In genomic region chr10:44902838-44903545, GRCh38 we compare ENCODE assay signal across 18 cellular contexts. TPM values are rescaled to one million over a fixed set of nuclear protein-coding genes. Genes with fewer than 3 reads are reported as not detected.
DNase-seq lines count a peak whose midpoint lies in the region; ATAC-seq, FAIRE-seq and TF ChIP-seq lines count a peak whose summit lies in the region.
"Had no signal": no experiment of that assay in that cellular context is flagged by ENCODE, and none has a peak within 500 bp of the region (broad histone marks: within the 10 kb centered on the region; RNA-seq: fewer than 3 reads in every experiment).

No MANE protein-coding gene starts in this region.

- H3K27ac ChIP-seq in K562 (ENCODE audit: extremely low read depth, low read depth, low read length) = no peak overlapping the region
- H3K27ac ChIP-seq: prostate gland had no signal

- TF ChIP-seq CTCF in K562 (IDR thresholded peaks at IDR 0.05 in 2 of 3, conservative IDR thresholded peaks at IDR 0.05 in 1 of 3; ENCODE audit: insufficient read depth in 2 of 3, low read depth in 1 of 3, low read length in 3 of 3) (no peak), neural crest cell (conservative IDR thresholded peaks at IDR 0.05) (no peak)

- no TSS peak for BruUV-seq in K562 (replicated peaks; lab: Mats Ljungman, UMichigan)

- H2AFZ ChIP-seq in K562 (ENCODE audit: low read depth, low read length) = no peak overlapping the region

- ATAC-seq in K562 (no peak), GM21528 (IDR thresholded peaks at IDR 0.05; ENCODE audit: low FRiP score, unreplicated experiment) (no peak)
- no peak for ATAC-seq in stimulated activated memory B cell treated with anti-CD40 and anti-IgM and Interleukin-4, amounts not matched to agents 10 μg/mL and 1 μg/mL and 100 μg/mL, for 72 hours

- peak overlapping the region; percentile 59 for H3K4me3 Mint-ChIP-seq in neural crest cell
- no peak overlapping the region for H3K4me3 Mint-ChIP-seq in stimulated activated memory B cell treated with anti-CD40 and anti-IgM and Interleukin-4, amounts not matched to agents 10 μg/mL and 1 μg/mL and 100 μg/mL, for 72 hours
- H3K4me3 Mint-ChIP-seq: activated CD4-positive, alpha-beta memory T cell treated with anti-CD3 and anti-CD28 coated beads for 36 hours; activated naive CD4-positive, alpha-beta T cell treated with anti-CD3 and anti-CD28 coated beads, Interleukin-2, amount 10 ng/mL, durations not matched to agents 7 days and 5 days had no signal

- POLR2A ChIA-PET in K562 (lab: Yijun Ruan, JAX) = interaction anchor here (1.7 kb wide), 1 partner anchor 22 kb away, joined by 4 read pairs; no protein-coding TSS in a partner anchor

- in situ Hi-C loops in K562 (cut with MboI) = no loop called here

- peaks cover 53% of the 10 kb centered on the region for H3K4me1 Mint-ChIP-seq in neural crest cell
- no peaks in the 10 kb centered on the region for H3K4me1 Mint-ChIP-seq in stimulated activated memory B cell treated with anti-CD40 and anti-IgM and Interleukin-4, amounts not matched to agents 10 μg/mL and 1 μg/mL and 100 μg/mL, for 72 hours
- H3K4me1 Mint-ChIP-seq: activated naive CD4-positive, alpha-beta T cell treated with anti-CD3 and anti-CD28 coated beads, Interleukin-2, amount 10 ng/mL, durations not matched to agents 7 days and 5 days had no signal

- no peak overlapping the region for H3K4me2 ChIP-seq in K562 (ENCODE audit: insufficient read depth, low read length)

- no peaks in the 10 kb centered on the region for H3K36me3 Mint-ChIP-seq in neural crest cell (ENCODE audit: low read depth)
- H3K36me3 Mint-ChIP-seq in stimulated activated memory B cell treated with anti-CD40 and anti-IgM and Interleukin-4, amounts not matched to agents 10 μg/mL and 1 μg/mL and 100 μg/mL, for 72 hours = no peaks in the 10 kb centered on the region
- H3K36me3 Mint-ChIP-seq: activated CD4-positive, alpha-beta memory T cell treated with anti-CD3 and anti-CD28 coated beads for 36 hours; activated naive CD4-positive, alpha-beta T cell treated with anti-CD3 and anti-CD28 coated beads, Interleukin-2, amount 10 ng/mL, durations not matched to agents 7 days and 5 days had no signal

- WGBS in K562 (ENCODE audit: insufficient coverage, low coverage, missing lambda C conversion rate) = 1% methylated on average over 9 of the region's 9 CpGs

- no peaks in the 10 kb centered on the region for H3K27me3 Mint-ChIP-seq in neural crest cell (ENCODE audit: low read depth)
- H3K27me3 Mint-ChIP-seq in stimulated activated memory B cell treated with anti-CD40 and anti-IgM and Interleukin-4, amounts not matched to agents 10 μg/mL and 1 μg/mL and 100 μg/mL, for 72 hours = peaks cover 4% of the 10 kb centered on the region

- no peaks in the 10 kb centered on the region for H3K4me1 ChIP-seq in K562 (replicated peaks in 1 of 2; ENCODE audit: control insufficient read depth in 2 of 2, insufficient read depth in 2 of 2, low read length in 2 of 2)
- H3K4me1 ChIP-seq: prostate gland had no signal

- no peaks in the 10 kb centered on the region for H4K20me1 ChIP-seq in K562 (replicated peaks; ENCODE audit: control insufficient read depth, insufficient read depth, low read length)

- CTCF ChIA-PET in K562 (lab: Yijun Ruan, JAX; ENCODE audit: low intra/inter-chr PET ratio) = no interaction called here

- DNase-seq in COLO829 (ENCODE audit: low spot score) (peak; percentile 67), M059J (ENCODE audit: low read depth) (peak; percentile 78), K562 (ENCODE audit: extremely low read depth in 1 of 4, low spot score in 3 of 4) (no peak), neural crest cell (ENCODE audit: low read depth, low spot score) (peak; percentile 38)
- no peak for DNase-seq in activated naive CD4-positive, alpha-beta T cell treated with anti-CD3 and anti-CD28 coated beads, Interleukin-2, amount 50 U/mL, for 16 hours
- DNase-seq in activated CD4-positive, CD25-positive, alpha-beta regulatory T cell (lab: John Stamatoyannopoulos, UW) = no peak
- DNase-seq: activated CD4-positive, alpha-beta memory T cell treated with anti-CD3 and anti-CD28 coated beads for 36 hours; activated naive CD4-positive, alpha-beta T cell treated with anti-CD3 and anti-CD28 coated beads, Interleukin-2, amount 10 ng/mL, durations not matched to agents 7 days and 5 days; activated T-cell treated with anti-CD3 and anti-CD28 coated beads, Interleukin-2, amount 50 U/mL, for 1 hour; erythroblast; NCI-H2081 had no signal

- H3K27ac Mint-ChIP-seq in neural crest cell (ENCODE audit: unreplicated experiment) = peak overlapping the region; percentile 96
- H3K27ac Mint-ChIP-seq in stimulated activated memory B cell treated with anti-CD40 and anti-IgM and Interleukin-4, amounts not matched to agents 10 μg/mL and 1 μg/mL and 100 μg/mL, for 72 hours = no peak overlapping the region
- H3K27ac Mint-ChIP-seq: activated CD4-positive, alpha-beta memory T cell treated with anti-CD3 and anti-CD28 coated beads for 36 hours; activated naive CD4-positive, alpha-beta T cell treated with anti-CD3 and anti-CD28 coated beads, Interleukin-2, amount 10 ng/mL, durations not matched to agents 7 days and 5 days had no signal

- H3K4me3 ChIP-seq in K562 = no peak overlapping the region
- H3K4me3 ChIP-seq: prostate gland had no signal

- H3K9me3 ChIP-seq in K562 (replicated peaks; ENCODE audit: control insufficient read depth, insufficient read depth, low read depth, low read length) = no peaks in the 10 kb centered on the region
- H3K9me3 ChIP-seq: prostate gland had no signal

- no peak for FAIRE-seq in K562 (lab: Jason Lieb, UNC)
- FAIRE-seq: GM18507, RCC 7860 had no signal

- no peaks in the 10 kb centered on the region for H3K79me2 ChIP-seq in K562 (ENCODE audit: control insufficient read depth, insufficient read depth, low read length)

- H3K9me1 ChIP-seq in K562 (ENCODE audit: control insufficient read depth, insufficient read depth, low read length) = no peaks in the 10 kb centered on the region

- H3K9me3 Mint-ChIP-seq in neural crest cell = no peaks in the 10 kb centered on the region
- H3K9me3 Mint-ChIP-seq in stimulated activated memory B cell treated with anti-CD40 and anti-IgM and Interleukin-4, amounts not matched to agents 10 μg/mL and 1 μg/mL and 100 μg/mL, for 72 hours = no peaks in the 10 kb centered on the region
- H3K9me3 Mint-ChIP-seq: activated CD4-positive, alpha-beta memory T cell treated with anti-CD3 and anti-CD28 coated beads for 36 hours; activated naive CD4-positive, alpha-beta T cell treated with anti-CD3 and anti-CD28 coated beads, Interleukin-2, amount 10 ng/mL, durations not matched to agents 7 days and 5 days had no signal

- no peak for TF ChIP-seq RAD21 in K562 (CRISPR knock-in tag; conservative IDR thresholded peaks at IDR 0.05 in 1 of 2, IDR thresholded peaks at IDR 0.05 in 1 of 2)

- peaks cover 10 to 49% of the 10 kb centered on the region in 2 experiments; a peak in 4 of 5 replicates for H3K27me3 ChIP-seq in K562 (ENCODE audit: control insufficient read depth in 2 of 2, insufficient read depth in 2 of 2, low read length in 2 of 2)

- TF ChIP-seq POLR2A in K562 (conservative IDR thresholded peaks at IDR 0.05) = no peak

- H3K36me3 ChIP-seq in K562 (ENCODE audit: control insufficient read depth, insufficient read depth, low read length) = no peaks in the 10 kb centered on the region
- H3K36me3 ChIP-seq: prostate gland had no signal

- TF ChIP-seq EP300 in K562 (IDR thresholded peaks at IDR 0.05; ENCODE audit: low read length) = no peak

- H3K9ac ChIP-seq in K562 (ENCODE audit: insufficient read depth in 1 of 2, low read depth in 2 of 2, low read length in 2 of 2) = no peak overlapping the region

- intact Hi-C loops in K562 (cut with micrococcal nuclease) = no loop called here

RNA-seq across cellular contexts. Expression of gene TMEM72, which starts 8.1 kb away (rescaled TPM):
- 2.2 TPM in 1 of 2 replicates, not detected in the other for total RNA-seq in M059J (2014; rRNA removed; shearing (Covaris generic))
- total RNA-seq in K562 (2011; cell fraction: chromatin; rRNA removed; ENCODE audit: low replicate concordance) = not detected in 2 replicates
- not detected in 2 replicates for total RNA-seq in K562 (2011; cell fraction: nucleolus; rRNA removed)
- not detected in 2 replicates for total RNA-seq in K562 (2011; cell fraction: nucleoplasm; rRNA removed)
- not detected in 2 replicates for total RNA-seq in K562 (2014; rRNA removed)
- not detected in 2 replicates for total RNA-seq in K562 (2014; rRNA removed; fragmentation: Illumina TruSeq; extraction: Trizol)
- not detected in 2 replicates for total RNA-seq in K562 (2015; rRNA removed; fragmentation: Illumina TruSeq; extraction: Trizol)
- not detected in 2 replicates for total RNA-seq in K562 (2021)
- not detected in 2 replicates for polyA plus RNA-seq in K562 (2011; rRNA removed)
- not detected in 2 replicates for polyA plus RNA-seq in K562 (2011; cell fraction: cytosol; rRNA removed)
- polyA plus RNA-seq in K562 (2011; cell fraction: nucleus; rRNA removed) = not detected in 2 replicates
- polyA plus RNA-seq in K562 (2012) = not detected in 2 replicates
- not detected in 2 replicates for polyA plus RNA-seq in K562 (2014; fragmentation: Illumina TruSeq; extraction: Trizol)
- polyA plus RNA-seq in K562 (2014; fragmentation: Nextera tagmentation; extraction: Ambion mirVana) = not detected
- not detected in 2 replicates for polyA plus RNA-seq in K562 (2014; rRNA removed)
- not detected in 2 replicates for polyA minus RNA-seq in K562 (2011; rRNA and poly(A)+ RNA removed)
- not detected in 2 replicates for polyA minus RNA-seq in K562 (2011; cell fraction: cytosol; rRNA and poly(A)+ RNA removed)
- not detected in 2 replicates for polyA minus RNA-seq in K562 (2011; cell fraction: nucleus; rRNA and poly(A)+ RNA removed)
- total RNA-seq in neural crest cell = not detected in 2 replicates
- total RNA-seq: activated CD4-positive, alpha-beta memory T cell treated with anti-CD3 and anti-CD28 coated beads for 36 hours; MCF 10A had no signal
- polyA plus RNA-seq: BJ had no signal

RNA-seq across cellular contexts. Expression of gene RASSF4, which starts 56.6 kb away (rescaled TPM):
- total RNA-seq in M059J (2014; rRNA removed; shearing (Covaris generic)) = 8.4 and 13.4 TPM in 2 replicates
- total RNA-seq in K562 (2011; cell fraction: chromatin; rRNA removed; ENCODE audit: low replicate concordance) = 0.21 and 0.58 TPM in 2 replicates
- total RNA-seq in K562 (2011; cell fraction: nucleolus; rRNA removed) = 0.17 and 0.66 TPM in 2 replicates
- total RNA-seq in K562 (2011; cell fraction: nucleoplasm; rRNA removed) = 0.15 and 0.29 TPM in 2 replicates
- total RNA-seq in K562 (2014; rRNA removed) (0.04 and 0.09 TPM in 2 replicates), K562 (2014; rRNA removed; fragmentation: Illumina TruSeq; extraction: Trizol) (not detected in 2 replicates), K562 (2015; rRNA removed; fragmentation: Illumina TruSeq; extraction: Trizol) (not detected in 2 replicates), K562 (2021) (0.18 and 0.62 TPM in 2 replicates), neural crest cell (16.4 and 18.6 TPM in 2 replicates)
- polyA plus RNA-seq in K562 (2011; rRNA removed) (0.05 and 0.13 TPM in 2 replicates), K562 (2014; fragmentation: Illumina TruSeq; extraction: Trizol) (0.10 TPM in 1 of 2 replicates, not detected in the other), K562 (2014; fragmentation: Nextera tagmentation; extraction: Ambion mirVana) (under 1 TPM in 1 of 2 experiments, not detected in 1; 0.01 TPM), K562 (2014; rRNA removed) (0.13 TPM in 1 of 2 replicates, not detected in the other)
- 0.04 and 0.30 TPM in 2 replicates for polyA plus RNA-seq in K562 (2011; cell fraction: cytosol; rRNA removed)
- polyA plus RNA-seq in K562 (2011; cell fraction: nucleus; rRNA removed) = 0.25 and 0.30 TPM in 2 replicates
- 0.20 and 0.68 TPM in 2 replicates for polyA plus RNA-seq in K562 (2012)
- not detected in 2 replicates for polyA minus RNA-seq in K562 (2011; rRNA and poly(A)+ RNA removed)
- polyA minus RNA-seq in K562 (2011; cell fraction: cytosol; rRNA and poly(A)+ RNA removed) = not detected in 2 replicates
- polyA minus RNA-seq in K562 (2011; cell fraction: nucleus; rRNA and poly(A)+ RNA removed) = not detected in 2 replicates
- total RNA-seq: MCF 10A had no signal

Comparison
In these comparisons a context has a peak if more than half of its experiments do, and no peak if none do; other contexts are left out.
1. DNase-seq: peak in COLO829 (single experiment), M059J (single experiment) and neural crest cell (single experiment); none in K562 (0 of 4), activated naive CD4-positive, alpha-beta T cell treated with anti-CD3 and anti-CD28 coated beads, Interleukin-2, amount 50 U/mL, for 16 hours (single experiment) and activated CD4-positive, CD25-positive, alpha-beta regulatory T cell (0 of 4).